Comparison of ENCODE assay signal across 26 cellular contexts in genomic region chr9:4618700-4619099, GRCh38.
"Had no signal": no experiment of that assay in that cellular context is flagged by ENCODE, and none has a peak within 500 bp of the region (broad histone marks: within the 10 kb centered on the region; RNA-seq: fewer than 3 reads in every experiment).

No MANE protein-coding gene starts in this region.

- H3K4me3 Mint-ChIP-seq: activated CD8-positive, alpha-beta T cell treated with anti-CD3 and anti-CD28 coated beads, Interleukin-2, amount 10 ng/mL, durations not matched to agents 7 days and 5 days; activated naive CD8-positive, alpha-beta T cell treated with anti-CD3 and anti-CD28 coated beads, Interleukin-2, amount 50 U/mL, for 24 hours; brain; central memory CD8-positive, alpha-beta T cell; WTC11 had no signal

- ATAC-seq: activated CD8-positive, alpha-beta T cell treated with anti-CD3 and anti-CD28 coated beads, Interleukin-2, amount 10 ng/mL, durations not matched to agents 7 days and 5 days; activated naive CD4-positive, alpha-beta T cell treated with anti-CD3 and anti-CD28 coated beads, Interleukin-2, amount 50 U/mL, for 72 hours; activated naive CD8-positive, alpha-beta T cell treated with anti-CD3 and anti-CD28 coated beads, Interleukin-2, amount 50 U/mL, for 24 hours; Panc1; Right ventricle myocardium inferior; SK-N-SH treated with all-trans-retinoic acid at 6 μM for 48 hours; WTC11 had no signal

- H3K27ac ChIP-seq: SJSA1 had no signal

- H3K27me3 Mint-ChIP-seq: activated naive CD8-positive, alpha-beta T cell treated with anti-CD3 and anti-CD28 coated beads, Interleukin-2, amount 50 U/mL, for 24 hours; brain; central memory CD8-positive, alpha-beta T cell had no signal

- H3K27me3 ChIP-seq: SJSA1 had no signal

- H3K4me3 ChIP-seq: SJSA1 had no signal

- H3K36me3 Mint-ChIP-seq: activated naive CD4-positive, alpha-beta T cell treated with anti-CD3 and anti-CD28 coated beads, Interleukin-2, amount 50 U/mL, for 72 hours; brain; WTC11 had no signal

- H3K27ac Mint-ChIP-seq: activated CD8-positive, alpha-beta T cell treated with anti-CD3 and anti-CD28 coated beads, Interleukin-2, amount 10 ng/mL, durations not matched to agents 7 days and 5 days; activated naive CD4-positive, alpha-beta T cell treated with anti-CD3 and anti-CD28 coated beads, Interleukin-2, amount 50 U/mL, for 72 hours; activated naive CD8-positive, alpha-beta T cell treated with anti-CD3 and anti-CD28 coated beads, Interleukin-2, amount 50 U/mL, for 24 hours; brain had no signal

- H3K9me3 ChIP-seq: SJSA1 had no signal

- H3K36me3 ChIP-seq: SJSA1 had no signal

- DNase-seq: activated CD4-positive, alpha-beta T cell treated with anti-CD3 and anti-CD28 coated beads for 48 hours; activated CD4-positive, alpha-beta T cell treated with anti-CD3 and anti-CD28 coated beads, Interleukin-2, amount 50 U/mL, for 4 hours; activated CD4-positive, CD25-positive, alpha-beta regulatory T cell treated with anti-CD3 and anti-CD28 coated beads, Interleukin-2, amount 50 U/mL, for 72 hours; activated CD8-positive, alpha-beta memory T cell treated with anti-CD3 and anti-CD28 coated beads, Interleukin-2, amount 50 U/mL, for 48 hours; activated CD8-positive, alpha-beta T cell treated with anti-CD3 and anti-CD28 coated beads, Interleukin-2, amount 10 ng/mL, durations not matched to agents 7 days and 5 days; activated naive CD4-positive, alpha-beta T cell; activated naive CD8-positive, alpha-beta T cell treated with anti-CD3 and anti-CD28 coated beads, Interleukin-2, amount 50 U/mL, for 24 hours; activated T-cell treated with anti-CD3 and anti-CD28 coated beads, Interleukin-2, amount 50 U/mL, for 1 hour; amygdala; cortex of kidney; NCI-H1105 treated with DMSO at 0.1 percent for 48 hours; NCI-H1436 treated with DMSO at 0.1 percent for 48 hours; NCI-H187; NCI-H2081; NCI-H524; RPMI8226; T-helper 2 cell; T1000 had no signal

- H3K9me3 Mint-ChIP-seq: activated naive CD4-positive, alpha-beta T cell treated with anti-CD3 and anti-CD28 coated beads, Interleukin-2, amount 50 U/mL, for 72 hours; activated naive CD8-positive, alpha-beta T cell treated with anti-CD3 and anti-CD28 coated beads, Interleukin-2, amount 50 U/mL, for 24 hours; brain; central memory CD8-positive, alpha-beta T cell; WTC11 had no signal

- H3K4me1 Mint-ChIP-seq: brain had no signal
